Comparison of ENCODE assay signal across 9 cellular contexts in the genomic region with DNA sequence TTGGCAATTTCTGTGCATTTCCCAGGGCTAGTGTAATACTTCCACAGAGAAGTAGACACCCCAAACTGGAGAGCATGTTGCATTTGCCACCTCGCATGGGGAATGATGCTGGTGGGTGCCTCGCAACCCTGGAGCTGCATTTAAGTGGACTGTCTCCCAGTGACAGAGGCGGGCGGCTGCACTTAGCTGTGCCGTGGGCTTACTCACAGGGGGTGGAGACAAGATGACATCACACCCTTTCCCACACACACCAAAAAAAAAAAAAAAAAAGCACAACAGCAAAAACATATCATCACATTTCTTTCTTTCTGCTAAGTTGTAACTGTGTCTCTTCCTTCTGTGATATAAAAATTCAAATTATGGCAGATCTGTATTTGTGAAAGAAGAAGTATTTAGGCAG. TPM values are rescaled to one million over a fixed set of nuclear protein-coding genes. Genes with fewer than 3 reads are reported as not detected.
A peak's percentile ranks its signal among the peaks of the same experiment; 100 is the strongest.
DNase-seq lines count a peak whose midpoint lies in the region; ATAC-seq, FAIRE-seq and TF ChIP-seq lines count a peak whose summit lies in the region.
"Had no signal": no experiment of that assay in that cellular context is flagged by ENCODE, and none has a peak within 500 bp of the region (broad histone marks: within the 10 kb centered on the region; RNA-seq: fewer than 3 reads in every experiment).

A gene with protein sequence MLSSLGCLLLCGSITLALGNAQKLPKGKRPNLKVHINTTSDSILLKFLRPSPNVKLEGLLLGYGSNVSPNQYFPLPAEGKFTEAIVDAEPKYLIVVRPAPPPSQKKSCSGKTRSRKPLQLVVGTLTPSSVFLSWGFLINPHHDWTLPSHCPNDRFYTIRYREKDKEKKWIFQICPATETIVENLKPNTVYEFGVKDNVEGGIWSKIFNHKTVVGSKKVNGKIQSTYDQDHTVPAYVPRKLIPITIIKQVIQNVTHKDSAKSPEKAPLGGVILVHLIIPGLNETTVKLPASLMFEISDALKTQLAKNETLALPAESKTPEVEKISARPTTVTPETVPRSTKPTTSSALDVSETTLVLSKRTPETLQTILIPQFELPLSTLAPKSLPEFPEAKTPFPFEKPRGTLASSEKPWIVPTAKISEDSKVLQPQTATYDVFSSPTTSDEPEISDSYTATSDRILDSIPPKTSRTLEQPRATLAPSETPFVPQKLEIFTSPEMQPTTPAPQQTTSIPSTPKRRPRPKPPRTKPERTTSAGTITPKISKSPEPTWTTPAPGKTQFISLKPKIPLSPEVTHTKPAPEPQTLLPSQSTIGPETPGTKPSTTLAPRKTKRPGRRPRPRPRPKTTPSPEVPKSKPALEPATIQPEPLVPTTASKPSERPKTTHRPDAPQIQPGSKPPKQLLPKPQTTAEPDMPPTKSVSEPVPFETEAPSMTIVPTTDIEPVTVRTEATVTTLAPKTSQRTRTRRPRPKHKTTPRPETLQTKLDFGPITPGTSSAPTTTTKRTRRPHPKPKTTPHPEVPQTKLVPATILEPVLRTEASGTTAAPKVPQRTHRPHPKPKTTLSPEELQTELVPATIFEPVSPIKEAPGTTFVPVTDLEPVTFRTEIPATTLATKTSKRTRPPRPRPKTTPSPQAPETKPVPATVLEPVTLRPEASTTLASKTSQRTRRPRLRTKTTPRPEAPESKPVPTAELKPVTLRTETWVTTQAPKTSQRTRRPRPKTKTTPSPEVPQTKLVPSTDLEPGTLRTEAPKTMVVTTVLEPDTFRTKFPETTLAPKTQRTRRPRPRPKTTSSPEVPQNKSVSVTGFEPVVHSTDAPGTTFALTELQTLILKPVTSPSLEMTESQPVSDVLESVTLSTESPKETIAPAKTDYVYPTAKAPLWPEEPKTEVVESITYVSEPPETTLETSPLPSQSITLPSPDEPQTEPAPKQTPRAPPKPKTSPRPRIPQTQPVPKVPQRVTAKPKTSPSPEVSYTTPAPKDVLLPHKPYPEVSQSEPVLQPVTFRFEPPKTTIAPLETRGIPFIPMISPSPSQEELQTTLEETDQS (N-terminal part only) (minus strand): TSS at position 113 of the 400 bp plus-strand sequence. CDS start 37 bp downstream, at position 76.

- H3K4me2 ChIP-seq in keratinocyte (ENCODE audit: control insufficient read depth, extremely low read depth, insufficient read depth, low read depth, low read length) = peak within 1 kb of the TSS; percentile 90

- ATAC-seq in GM18511 (IDR thresholded peaks at IDR 0.05; ENCODE audit: unreplicated experiment) = no peak
- no peak for ATAC-seq in HG03457 (IDR thresholded peaks at IDR 0.05; ENCODE audit: unreplicated experiment)

- no peaks in the 10 kb centered on the region for H3K9me1 ChIP-seq in keratinocyte (ENCODE audit: control insufficient read depth, extremely low read depth, insufficient read depth, low read length)

- no peaks in the 10 kb centered on the region for H3K36me3 ChIP-seq in keratinocyte (ENCODE audit: control insufficient read depth in 2 of 2, extremely low read depth in 1 of 2, insufficient read depth in 2 of 2, low read length in 2 of 2)

- H3K4me3 ChIP-seq in keratinocyte (ENCODE audit: control insufficient read depth in 2 of 3, extremely low read depth in 1 of 3, insufficient read depth in 2 of 3, low read depth in 1 of 3, low read length in 3 of 3) = peak within 1 kb of the TSS in 2 of 3 experiments; percentile 52 to 59

- no peaks in the 10 kb centered on the region for H3K9me3 Mint-ChIP-seq in activated CD4-positive, alpha-beta memory T cell treated with anti-CD3 and anti-CD28 coated beads for 36 hours
- H3K9me3 Mint-ChIP-seq in activated CD4-positive, alpha-beta memory T cell treated with anti-CD3 and anti-CD28 coated beads, Interleukin-2, amount 10 ng/mL, durations not matched to agents 7 days and 5 days = no peaks in the 10 kb centered on the region

- no peak within 1 kb of the TSS for H3K27ac Mint-ChIP-seq in activated CD4-positive, alpha-beta memory T cell treated with anti-CD3 and anti-CD28 coated beads for 36 hours
- H3K27ac Mint-ChIP-seq in activated CD4-positive, alpha-beta memory T cell treated with anti-CD3 and anti-CD28 coated beads, Interleukin-2, amount 10 ng/mL, durations not matched to agents 7 days and 5 days = no peak within 1 kb of the TSS

- H3K4me3 Mint-ChIP-seq in activated CD4-positive, alpha-beta memory T cell treated with anti-CD3 and anti-CD28 coated beads for 36 hours = no peak within 1 kb of the TSS
- no peak within 1 kb of the TSS for H3K4me3 Mint-ChIP-seq in activated CD4-positive, alpha-beta memory T cell treated with anti-CD3 and anti-CD28 coated beads, Interleukin-2, amount 10 ng/mL, durations not matched to agents 7 days and 5 days

- no peaks in the 10 kb centered on the region for H3K4me1 Mint-ChIP-seq in activated CD4-positive, alpha-beta memory T cell treated with anti-CD3 and anti-CD28 coated beads for 36 hours (ENCODE audit: low read depth)
- no peaks in the 10 kb centered on the region for H3K4me1 Mint-ChIP-seq in activated CD4-positive, alpha-beta memory T cell treated with anti-CD3 and anti-CD28 coated beads, Interleukin-2, amount 10 ng/mL, durations not matched to agents 7 days and 5 days

- no peaks in the 10 kb centered on the region for H3K27me3 ChIP-seq in keratinocyte (ENCODE audit: control insufficient read depth, extremely low read depth, insufficient read depth, low read length)

- H2AFZ ChIP-seq in keratinocyte (ENCODE audit: control insufficient read depth, low read length) = peak within 1 kb of the TSS; percentile 88

- no peaks in the 10 kb centered on the region for H3K36me3 Mint-ChIP-seq in activated CD4-positive, alpha-beta memory T cell treated with anti-CD3 and anti-CD28 coated beads for 36 hours
- H3K36me3 Mint-ChIP-seq in activated CD4-positive, alpha-beta memory T cell treated with anti-CD3 and anti-CD28 coated beads, Interleukin-2, amount 10 ng/mL, durations not matched to agents 7 days and 5 days (ENCODE audit: low read depth) = no peaks in the 10 kb centered on the region

- CTCF ChIA-PET in activated CD4-positive, alpha-beta memory T cell treated with anti-CD3 and anti-CD28 coated beads for 36 hours (lab: Charles Lee) = no interaction called here
- CTCF ChIA-PET in activated CD4-positive, alpha-beta memory T cell treated with anti-CD3 and anti-CD28 coated beads, Interleukin-2, amount 10 ng/mL, durations not matched to agents 7 days and 5 days (lab: Charles Lee) = interaction anchor here (0.7 kb wide), 1 partner anchor 328 kb away, joined by 4 read pairs; no protein-coding TSS in a partner anchor

- peak; percentile 78 for FAIRE-seq in keratinocyte (lab: Jason Lieb, UNC)

- peaks cover 2% of the 10 kb centered on the region for H3K27me3 Mint-ChIP-seq in activated CD4-positive, alpha-beta memory T cell treated with anti-CD3 and anti-CD28 coated beads for 36 hours
- H3K27me3 Mint-ChIP-seq in activated CD4-positive, alpha-beta memory T cell treated with anti-CD3 and anti-CD28 coated beads, Interleukin-2, amount 10 ng/mL, durations not matched to agents 7 days and 5 days = peaks cover 10% of the 10 kb centered on the region

- H4K20me1 ChIP-seq in keratinocyte (ENCODE audit: control insufficient read depth, extremely low read depth, insufficient read depth, low read length) = no peaks in the 10 kb centered on the region

- peak within 1 kb of the TSS; percentile 19 for H3K27ac ChIP-seq in keratinocyte (ENCODE audit: control insufficient read depth, insufficient read depth, low read length)
- H3K27ac ChIP-seq: VCaP had no signal

- POLR2A ChIA-PET in activated CD4-positive, alpha-beta memory T cell treated with anti-CD3 and anti-CD28 coated beads for 36 hours (lab: Charles Lee) = no interaction called here
- POLR2A ChIA-PET in activated CD4-positive, alpha-beta memory T cell treated with anti-CD3 and anti-CD28 coated beads, Interleukin-2, amount 10 ng/mL, durations not matched to agents 7 days and 5 days (lab: Charles Lee) = no interaction called here

- dilution Hi-C loops in keratinocyte (cut with MboI; ENCODE audit: extremely low pct_ligation_motif_present, low sequenced_read_pairs) = no loop called here

- no peaks in the 10 kb centered on the region for H3K9me3 ChIP-seq in keratinocyte (ENCODE audit: control insufficient read depth, low read depth, low read length)

- DNase-seq in activated CD4-positive, alpha-beta memory T cell treated with anti-CD3 and anti-CD28 coated beads for 36 hours = peak; percentile 10
- no peak for DNase-seq in activated CD4-positive, alpha-beta memory T cell treated with anti-CD3 and anti-CD28 coated beads, Interleukin-2, amount 10 ng/mL, durations not matched to agents 7 days and 5 days
- DNase-seq in brain pericyte (ENCODE audit: low read depth, low spot score) = peak; percentile 36
- DNase-seq in keratinocyte (ENCODE audit: low read depth, low spot score) = no peak
- DNase-seq in stimulated activated CD4-positive, alpha-beta T cell treated with anti-CD3 and anti-CD28 coated beads, Interleukin-1b, Interleukin-23, amount 100 ng/mL, for 48 hours = peak; percentile 8
- no peak for DNase-seq in NCI-H2029 (lab: John Stamatoyannopoulos, UW)

- intact Hi-C loops in activated CD4-positive, alpha-beta memory T cell treated with anti-CD3 and anti-CD28 coated beads for 36 hours (cut with micrococcal nuclease) = no loop called here

- no peak for TF ChIP-seq CTCF in keratinocyte (optimal IDR thresholded peaks at IDR 0.05 in 1 of 3, IDR thresholded peaks at IDR 0.05 in 1 of 3, conservative IDR thresholded peaks at IDR 0.05 in 1 of 3; ENCODE audit: extremely low read depth in 1 of 3, insufficient read depth in 2 of 3, low read length in 3 of 3)

- H3K9ac ChIP-seq in keratinocyte (ENCODE audit: control insufficient read depth, extremely low read depth, insufficient read depth, low read length) = peak within 1 kb of the TSS; percentile 34

- peaks cover 16% of the 10 kb centered on the region for H3K4me1 ChIP-seq in keratinocyte (ENCODE audit: control insufficient read depth, extremely low read depth, insufficient read depth, low read length)

- no peaks in the 10 kb centered on the region for H3K79me2 ChIP-seq in keratinocyte (ENCODE audit: control insufficient read depth, insufficient read depth, low read length)

RNA-seq across cellular contexts. Expression of the gene that starts here (rescaled TPM):
- not detected for total RNA-seq in activated CD4-positive, alpha-beta memory T cell treated with anti-CD3 and anti-CD28 coated beads for 36 hours
- not detected for total RNA-seq in activated CD4-positive, alpha-beta memory T cell treated with anti-CD3 and anti-CD28 coated beads, Interleukin-2, amount 10 ng/mL, durations not matched to agents 7 days and 5 days
- 0.42 to 0.95 TPM (median 0.59 TPM) in 3 replicates for polyA plus RNA-seq in keratinocyte
- polyA plus RNA-seq in keratinocyte (2011; ENCODE audit: low read depth) = 4.4 TPM
- polyA plus RNA-seq in keratinocyte (2011; cell fraction: cytosol; rRNA removed) = 0.62 and 0.69 TPM in 2 replicates
- 1.9 and 2.6 TPM in 2 replicates for polyA plus RNA-seq in keratinocyte (2011; cell fraction: nucleus; rRNA removed)
- 1.2 and 1.6 TPM in 2 replicates for polyA plus RNA-seq in keratinocyte (2012; ENCODE audit: low replicate concordance)
- polyA minus RNA-seq in keratinocyte = 1.2 to 2.2 TPM (median 1.9 TPM) in 3 replicates
- not detected for polyA minus RNA-seq in keratinocyte (2011; cell fraction: cytosol; rRNA and poly(A)+ RNA removed)
- 1.5 and 1.9 TPM in 2 replicates for polyA minus RNA-seq in keratinocyte (2011; cell fraction: nucleus; rRNA and poly(A)+ RNA removed)

Comparison
In these comparisons a context has a peak if more than half of its experiments do, and no peak if none do; other contexts are left out.
1. Peak in DNase-seq in activated CD4-positive, alpha-beta memory T cell treated with anti-CD3 and anti-CD28 coated beads for 36 hours; RNA of the gene not detected or under 1 TPM.
2. DNase-seq: peak in brain pericyte (single experiment) and stimulated activated CD4-positive, alpha-beta T cell treated with anti-CD3 and anti-CD28 coated beads, Interleukin-1b, Interleukin-23, amount 100 ng/mL, for 48 hours (single experiment); none in activated CD4-positive, alpha-beta memory T cell treated with anti-CD3 and anti-CD28 coated beads, Interleukin-2, amount 10 ng/mL, durations not matched to agents 7 days and 5 days (single experiment), keratinocyte (single experiment) and NCI-H2029 (single experiment).